ENCODE assay signal across 8 cellular contexts in the genomic region with DNA sequence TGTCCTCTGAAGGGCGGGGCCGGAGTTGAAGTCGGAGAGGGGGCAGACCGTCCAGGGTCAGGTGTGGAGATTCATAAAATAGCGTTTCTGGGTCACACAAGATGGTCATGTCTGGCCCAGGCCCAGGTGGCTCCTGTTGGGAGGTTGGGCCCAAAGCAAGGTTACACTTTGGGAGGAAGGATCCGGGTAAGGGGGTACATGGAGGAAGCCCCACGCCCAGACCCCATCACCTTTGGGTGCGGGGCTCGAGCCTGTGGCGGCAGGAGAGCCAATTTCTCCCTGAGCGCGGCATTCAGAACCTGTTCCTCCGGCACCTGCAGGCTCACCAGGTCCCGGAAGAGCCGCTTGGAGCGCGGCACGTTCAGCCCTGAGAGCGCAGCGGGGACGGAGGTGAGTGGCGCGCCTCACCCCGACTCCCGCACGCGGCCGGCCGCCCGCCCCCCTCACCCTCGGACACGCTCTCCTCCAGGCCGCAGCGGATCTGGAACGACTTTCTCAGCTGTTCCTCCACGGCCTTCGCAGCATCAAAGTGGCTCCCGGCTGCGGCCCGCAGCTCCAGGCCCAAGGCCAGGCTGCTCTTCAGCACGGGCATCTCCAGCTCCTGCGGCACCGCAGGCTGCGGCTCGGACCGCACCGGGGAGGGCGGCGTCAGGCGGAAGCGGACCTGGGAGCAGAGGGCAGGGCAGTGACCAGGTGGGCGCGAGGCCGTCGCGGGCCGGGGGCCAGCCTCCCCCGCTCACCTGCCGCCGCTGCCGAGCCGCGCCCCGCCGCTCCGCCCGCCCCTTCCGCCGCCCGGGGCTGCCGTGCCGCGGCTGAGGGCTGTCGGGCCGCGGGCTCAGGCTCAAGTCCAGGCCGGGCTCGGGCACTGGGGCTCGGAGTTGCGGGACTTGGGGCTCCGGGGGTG. TPM values are rescaled to one million over a fixed set of nuclear protein-coding genes. Genes with fewer than 3 reads are reported as not detected.
DNase-seq lines count a peak whose midpoint lies in the region; ATAC-seq and TF ChIP-seq lines count a peak whose summit lies in the region.

No MANE protein-coding gene starts in this region.

- peaks cover 56% of the 10 kb centered on the region for H3K79me2 ChIP-seq in DND-41 (ENCODE audit: insufficient read depth, low read length)

- H3K27ac ChIP-seq in DND-41 (ENCODE audit: low read length) (peak overlapping the region; percentile 95), HUES48 (ENCODE audit: low read depth, low read length) (peak overlapping the region; percentile 94), lung (ENCODE audit: low read depth in 1 of 2, low read length in 1 of 2) (peak overlapping the region; percentile 94 to 96)

- H3K27me3 Mint-ChIP-seq in activated B cell treated with CpG ODN at 0.5 μM for 24 hours, result no peaks in the 10 kb centered on the region
- no peaks in the 10 kb centered on the region for H3K27me3 Mint-ChIP-seq in stimulated activated naive B cell treated with anti-CD40 and anti-IgM and Interleukin-4, amounts not matched to agents 10 μg/mL and 1 μg/mL and 100 μg/mL, for 72 hours

- peak; percentile 48 for DNase-seq in DND-41
- DNase-seq in activated B cell treated with CpG ODN at 0.5 μM for 24 hours, result peak; percentile 48
- peak; percentile 15 for DNase-seq in dedifferentiated amniotic fluid mesenchymal stem cell (ENCODE audit: extremely low spot score)
- DNase-seq in lung (ENCODE audit: low spot score), result peak; percentile 51
- no peak for DNase-seq in stimulated activated naive B cell treated with anti-CD40 and anti-IgM and Interleukin-4, amounts not matched to agents 10 μg/mL and 1 μg/mL and 100 μg/mL, for 72 hours
- DNase-seq in KG1 (lab: John Stamatoyannopoulos, UW), result no peak

- H3K4me3 Mint-ChIP-seq in activated B cell treated with CpG ODN at 0.5 μM for 24 hours, result peak overlapping the region; percentile 91
- H3K4me3 Mint-ChIP-seq in stimulated activated naive B cell treated with anti-CD40 and anti-IgM and Interleukin-4, amounts not matched to agents 10 μg/mL and 1 μg/mL and 100 μg/mL, for 72 hours, result peak overlapping the region; percentile 97 to 98

- H3K9me3 Mint-ChIP-seq in activated B cell treated with CpG ODN at 0.5 μM for 24 hours, result no peaks in the 10 kb centered on the region
- H3K9me3 Mint-ChIP-seq in stimulated activated naive B cell treated with anti-CD40 and anti-IgM and Interleukin-4, amounts not matched to agents 10 μg/mL and 1 μg/mL and 100 μg/mL, for 72 hours, result no peaks in the 10 kb centered on the region

- H3K4me2 ChIP-seq in DND-41 (ENCODE audit: insufficient read depth, low read length), result peak overlapping the region; percentile 87

- 1 to 2% methylated on average over 51 to 81 of the region's 81 CpGs for WGBS in lung, 2 donors

- H4K20me1 ChIP-seq in DND-41 (ENCODE audit: insufficient read depth, low read length), result peaks cover 44% of the 10 kb centered on the region

- CTCF ChIA-PET in activated B cell treated with CpG ODN at 0.5 μM for 24 hours (lab: Charles Lee), result interaction anchor here (1.8 kb wide), 1 partner anchor 303 kb away, joined by 4 read pairs; no protein-coding TSS in a partner anchor

- ATAC-seq in DND-41 (ENCODE audit: insufficient read depth, low read depth), result peak; percentile 20; the same call in 2 of the 3 replicates
- ATAC-seq in GM21390 (IDR thresholded peaks at IDR 0.05; ENCODE audit: unreplicated experiment), result peak; percentile 25
- ATAC-seq in activated B cell treated with CpG ODN at 0.5 μM for 24 hours (ENCODE audit: low read depth), result peak; percentile 23
- peak; percentile 13 for ATAC-seq in lung (ENCODE audit: insufficient read depth, low FRiP score)
- peak; percentile 44 to 50 for ATAC-seq in stimulated activated naive B cell treated with anti-CD40 and anti-IgM and Interleukin-4, amounts not matched to agents 10 μg/mL and 1 μg/mL and 100 μg/mL, for 72 hours (replicated peaks)

- H3K36me3 Mint-ChIP-seq in activated B cell treated with CpG ODN at 0.5 μM for 24 hours (ENCODE audit: low read depth), result peaks cover 44% of the 10 kb centered on the region
- peaks cover 38 to 46% of the 10 kb centered on the region in 2 donors for H3K36me3 Mint-ChIP-seq in stimulated activated naive B cell treated with anti-CD40 and anti-IgM and Interleukin-4, amounts not matched to agents 10 μg/mL and 1 μg/mL and 100 μg/mL, for 72 hours

- no peaks in the 10 kb centered on the region for H3K27me3 ChIP-seq in DND-41 (ENCODE audit: insufficient read depth, low read length, poor library complexity)
- H3K27me3 ChIP-seq in HUES48 (ENCODE audit: control insufficient read depth, insufficient read depth, low read length), result no peaks in the 10 kb centered on the region
- H3K27me3 ChIP-seq in lung (ENCODE audit: control insufficient read depth, insufficient read depth), result no peaks in the 10 kb centered on the region

- H3K9me3 ChIP-seq in DND-41 (ENCODE audit: insufficient read depth, low read length, severe bottlenecking), result no peaks in the 10 kb centered on the region
- no peaks in the 10 kb centered on the region for H3K9me3 ChIP-seq in HUES48 (ENCODE audit: control insufficient read depth, insufficient read depth, low read length)
- H3K9me3 ChIP-seq in lung (ENCODE audit: control insufficient read depth in 2 of 2, insufficient read depth in 1 of 2, low read length in 1 of 2), result no peaks in the 10 kb centered on the region

- TF ChIP-seq CTCF in DND-41 (IDR thresholded peaks at IDR 0.05; ENCODE audit: borderline replicate concordance, extremely low read depth, low read length, poor library complexity, severe bottlenecking) (no peak), activated B cell treated with CpG ODN at 0.5 μM for 24 hours (IDR thresholded peaks at IDR 0.05) (no peak), lung (IDR thresholded peaks at IDR 0.05; ENCODE audit: control extremely low read depth, extremely low read depth) (no peak)

- H3K9ac ChIP-seq in DND-41 (ENCODE audit: low read depth, low read length) (peak overlapping the region; percentile 96), HUES48 (ENCODE audit: low read depth, low read length) (peak overlapping the region; percentile 90)

- peaks cover 54% of the 10 kb centered on the region for H3K4me1 Mint-ChIP-seq in activated B cell treated with CpG ODN at 0.5 μM for 24 hours
- H3K4me1 Mint-ChIP-seq in stimulated activated naive B cell treated with anti-CD40 and anti-IgM and Interleukin-4, amounts not matched to agents 10 μg/mL and 1 μg/mL and 100 μg/mL, for 72 hours, result peaks cover 38 to 52% of the 10 kb centered on the region in 2 donors

- H3K36me3 ChIP-seq in DND-41 (ENCODE audit: insufficient read depth, low read length) (peaks cover 54% of the 10 kb centered on the region), HUES48 (ENCODE audit: control insufficient read depth, insufficient read depth, low read length) (peaks cover 42% of the 10 kb centered on the region), lung (ENCODE audit: control insufficient read depth in 2 of 2, insufficient read depth in 2 of 2, low read length in 2 of 2) (peaks cover 4 to 28% of the 10 kb centered on the region in 2 donors)

- POLR2A ChIA-PET in activated B cell treated with CpG ODN at 0.5 μM for 24 hours (lab: Charles Lee), result interaction anchor here (0.5 to 3.8 kb wide), 21 partner anchors 7 to 358 kb away, joined by 3 to 48 read pairs (median 5); a partner anchor contains a TSS

- peak overlapping the region; percentile 85 to 94 for H3K4me3 ChIP-seq in DND-41 (ENCODE audit: low read depth in 1 of 2, low read length in 2 of 2)
- H3K4me3 ChIP-seq in HUES48 (ENCODE audit: low read depth, low read length), result peak overlapping the region; percentile 85
- peak overlapping the region; percentile 78 for H3K4me3 ChIP-seq in lung

- peak overlapping the region; percentile 57; the same call in 1 of the 2 replicates for H2AFZ ChIP-seq in DND-41 (ENCODE audit: low read depth, low read length)

- peaks cover 56% of the 10 kb centered on the region for H3K4me1 ChIP-seq in DND-41 (ENCODE audit: insufficient read depth, low read length)
- peaks cover 11% of the 10 kb centered on the region for H3K4me1 ChIP-seq in HUES48 (ENCODE audit: control insufficient read depth, insufficient read depth, low read length)
- H3K4me1 ChIP-seq in lung (ENCODE audit: control insufficient read depth in 2 of 2, insufficient read depth in 2 of 2, low read length in 2 of 2), result peaks cover 4 to 14% of the 10 kb centered on the region in 2 donors

- peak overlapping the region; percentile 86 for H3K27ac Mint-ChIP-seq in activated B cell treated with CpG ODN at 0.5 μM for 24 hours
- peak overlapping the region; percentile 99 for H3K27ac Mint-ChIP-seq in stimulated activated naive B cell treated with anti-CD40 and anti-IgM and Interleukin-4, amounts not matched to agents 10 μg/mL and 1 μg/mL and 100 μg/mL, for 72 hours

- intact Hi-C loops in activated B cell treated with CpG ODN at 0.5 μM for 24 hours (cut with micrococcal nuclease), result loop anchor here (1.0 to 10.0 kb wide), 6 partner anchors 7 to 819 kb away; a partner anchor contains a TSS

RNA-seq across cellular contexts. Expression of a gene that starts 0.6 kb away (rescaled TPM):
- 41.2 and 45.0 TPM in 2 replicates for total RNA-seq in activated B cell treated with CpG ODN at 0.5 μM for 24 hours
- 10 to 100 TPM in 1 of 2 donors, 1 to 10 TPM in 1; 8.2 to 36.4 TPM for total RNA-seq in lung
- polyA plus RNA-seq in lung, result 10 to 100 TPM; 38.2 to 65.1 TPM

RNA-seq across cellular contexts. Expression of a gene that starts 6.0 kb away (rescaled TPM):
- total RNA-seq in activated B cell treated with CpG ODN at 0.5 μM for 24 hours, result 61.0 and 65.5 TPM in 2 replicates
- 10 to 100 TPM; 25.6 to 38.7 TPM for total RNA-seq in lung
- polyA plus RNA-seq in lung, result 10 to 100 TPM; 27.9 to 30.4 TPM

RNA-seq across cellular contexts. Expression of a gene that starts 7.2 kb away (rescaled TPM):
- total RNA-seq in activated B cell treated with CpG ODN at 0.5 μM for 24 hours, result 10.8 and 15.2 TPM in 2 replicates
- total RNA-seq in lung, result 1 to 10 TPM; 5.6 to 7.2 TPM
- polyA plus RNA-seq in lung, result 10 to 100 TPM in 1 of 2 donors, 1 to 10 TPM in 1; 5.1 to 12.2 TPM

RNA-seq across cellular contexts. Expression of a gene that starts 28.4 kb away (rescaled TPM):
- total RNA-seq in activated B cell treated with CpG ODN at 0.5 μM for 24 hours (2.3 and 2.7 TPM in 2 replicates), lung (1 to 10 TPM in 1 of 2 donors, under 1 TPM in 1; 0.83 to 2.0 TPM)
- under 1 TPM; 0.54 to 0.83 TPM for polyA plus RNA-seq in lung

RNA-seq across cellular contexts. Expression of a gene that starts 43.4 kb away (rescaled TPM):
- total RNA-seq in activated B cell treated with CpG ODN at 0.5 μM for 24 hours, result 60.2 and 68.7 TPM in 2 replicates
- total RNA-seq in lung, result 10 to 100 TPM; 38.2 to 62.8 TPM
- polyA plus RNA-seq in lung, result 10 to 100 TPM; 33.6 to 62.0 TPM

Comparison
In these comparisons a context has a peak if more than half of its experiments do, and no peak if none do; other contexts are left out.
1. DNase-seq: peak in DND-41 (single experiment), activated B cell treated with CpG ODN at 0.5 μM for 24 hours (single experiment), dedifferentiated amniotic fluid mesenchymal stem cell (single experiment) and lung (single experiment); none in stimulated activated naive B cell treated with anti-CD40 and anti-IgM and Interleukin-4, amounts not matched to agents 10 μg/mL and 1 μg/mL and 100 μg/mL, for 72 hours (single experiment) and KG1 (single experiment).
2. Peak in every context shown above with its lines, with median percentiles within 50 percentile points of each other: ATAC-seq, H3K27ac ChIP-seq and H3K4me3 ChIP-seq.